8 cellular contexts compared by ENCODE assay signal in the genomic region with DNA sequence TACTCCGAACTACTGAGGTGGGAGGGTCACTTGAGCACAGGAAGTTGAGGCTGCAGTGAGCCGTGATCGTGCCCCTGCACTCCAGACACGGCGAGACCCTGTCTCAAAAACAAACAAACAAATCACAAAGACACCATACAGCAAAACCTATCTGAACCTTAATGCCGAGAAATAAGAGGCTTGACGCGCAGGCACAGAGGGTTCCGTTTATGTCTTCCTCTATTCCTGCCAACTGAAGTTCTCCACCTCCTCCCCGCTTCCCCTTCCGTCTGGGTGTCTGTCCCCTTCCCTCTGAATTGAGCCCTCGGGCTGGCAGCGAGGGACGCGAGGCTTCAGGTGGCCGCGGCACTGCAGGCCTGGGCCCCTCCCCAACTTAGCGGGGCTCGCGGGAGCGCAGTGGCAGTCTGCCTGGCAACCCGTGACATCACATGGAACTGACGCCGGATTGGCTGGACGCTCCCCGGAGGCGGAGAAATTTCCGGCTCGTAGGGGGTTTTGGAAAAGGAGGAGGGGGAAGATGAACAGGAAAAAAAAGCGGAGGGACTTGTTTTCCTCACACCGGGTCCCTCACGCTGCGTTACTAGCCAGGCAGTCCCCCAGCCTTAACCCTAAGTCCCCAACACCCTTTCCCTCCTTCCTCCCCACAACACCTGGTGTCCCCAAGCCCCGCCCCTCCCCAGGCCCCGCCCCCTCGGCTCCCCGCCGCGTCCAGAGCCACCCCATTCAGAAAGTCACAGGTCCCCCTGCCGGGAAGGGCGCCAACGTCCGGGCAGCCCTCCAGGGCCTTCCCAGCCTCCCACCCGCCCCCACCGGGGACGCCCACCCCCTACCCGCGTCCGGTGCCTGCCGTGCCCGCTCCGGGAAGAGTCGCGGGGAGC. TPM values are rescaled to one million over a fixed set of nuclear protein-coding genes. Genes with fewer than 3 reads are reported as not detected.
A peak's percentile ranks its signal among the peaks of the same experiment; 100 is the strongest.
DNase-seq lines count a peak whose midpoint lies in the region; ATAC-seq and TF ChIP-seq lines count a peak whose summit lies in the region.

No MANE protein-coding gene starts in this region.

- peak; percentile 71 for ATAC-seq in HG03196 (IDR thresholded peaks at IDR 0.05; ENCODE audit: unreplicated experiment)

- POLR2A ChIA-PET in AG04450 (lab: Yijun Ruan, JAX) = no interaction called here

- H3K9me3 ChIP-seq in AG04450 (ENCODE audit: control insufficient read depth, insufficient read depth, low read length) = no peaks in the 10 kb centered on the region; the same call in 1 of the 2 replicates

- TF ChIP-seq CTCF in AG04450 (IDR thresholded peaks at IDR 0.05; ENCODE audit: low read depth, low read length) = no peak
- TF ChIP-seq CTCF in coronary artery (IDR thresholded peaks at IDR 0.05) = no peak

- in situ Hi-C loops in GM18951 (cut with MboI; ENCODE audit: low sequenced_read_pairs, unreplicated experiment) = no loop called here

- TF ChIP-seq POLR2A in GM18951 (IDR thresholded peaks at IDR 0.05; ENCODE audit: extremely low read depth, insufficient read depth, insufficient read length) = peak; percentile 52

- peaks cover 39% of the 10 kb centered on the region for H3K27me3 ChIP-seq in AG04450 (ENCODE audit: control insufficient read depth, insufficient read depth, low read length)

- CTCF ChIA-PET in AG04450 (lab: Charles Lee) = interaction anchor here (0.6 to 1.0 kb wide), 2 partner anchors 63 to 64 kb away, joined by 3 to 5 read pairs; no protein-coding TSS in a partner anchor

- H3K4me3 ChIP-seq in AG04450 (ENCODE audit: low read depth, low read length) = peak overlapping the region; percentile 67
- peak overlapping the region; percentile 73 for H3K4me3 ChIP-seq in coronary artery

- no peak overlapping the region for H3K27ac ChIP-seq in AG04450 (ENCODE audit: low read depth, low read length)
- H3K27ac ChIP-seq in coronary artery = peak overlapping the region; percentile 10 to 64

- DNase-seq in AG04450 (ENCODE audit: low read depth, low spot score) = peak; percentile 11
- peak; percentile 48 to 88 for DNase-seq in NCI-H446 (lab: John Stamatoyannopoulos, UW)
- peak; percentile 82 to 92 for DNase-seq in activated CD4-positive, alpha-beta T cell treated with anti-CD3 and anti-CD28 coated beads for 4 hours
- DNase-seq in coronary artery (ENCODE audit: low spot score) = peak; percentile 86
- DNase-seq in left kidney (ENCODE audit: low read depth, low spot score) = peak; percentile 95
- peak; percentile 70 to 82 (median 78) for DNase-seq in stimulated activated CD4-positive, alpha-beta T cell treated with anti-CD3 and anti-CD28 coated beads, Interleukin-1b, Interleukin-23, amount 100 ng/mL, for 24 hours (ENCODE audit: low read depth in 4 of 4, low spot score in 1 of 4)

RNA-seq across cellular contexts. Expression of a gene that starts 1.1 kb away (rescaled TPM):
- polyA plus RNA-seq in AG04450 (2011; rRNA removed) = not detected in 2 replicates
- polyA minus RNA-seq in AG04450 (2011; rRNA and poly(A)+ RNA removed) = not detected in 2 replicates

RNA-seq across cellular contexts. Expression of a gene that starts 12.8 kb away (rescaled TPM):
- not detected in 2 replicates for polyA plus RNA-seq in AG04450 (2011; rRNA removed)
- polyA minus RNA-seq in AG04450 (2011; rRNA and poly(A)+ RNA removed) = not detected in 2 replicates

RNA-seq across cellular contexts. Expression of a gene that starts 44.7 kb away (rescaled TPM):
- polyA plus RNA-seq in AG04450 (2011; rRNA removed) = 45.4 and 57.2 TPM in 2 replicates
- polyA minus RNA-seq in AG04450 (2011; rRNA and poly(A)+ RNA removed) = 7.7 and 11.6 TPM in 2 replicates

RNA-seq across cellular contexts. Expression of a gene that starts 45.1 kb away (rescaled TPM):
- polyA plus RNA-seq in AG04450 (2011; rRNA removed) = 0.32 and 0.48 TPM in 2 replicates
- 0.35 TPM in 1 of 2 replicates, not detected in the other for polyA minus RNA-seq in AG04450 (2011; rRNA and poly(A)+ RNA removed)

RNA-seq across cellular contexts. Expression of a gene that starts 47.4 kb away (rescaled TPM):
- polyA plus RNA-seq in AG04450 (2011; rRNA removed) = 5.1 and 6.2 TPM in 2 replicates
- 9.1 and 14.7 TPM in 2 replicates for polyA minus RNA-seq in AG04450 (2011; rRNA and poly(A)+ RNA removed)

Comparison
In these comparisons a context has a peak if more than half of its experiments do, and no peak if none do; other contexts are left out.
1. DNase-seq: peak in every context shown above with its lines; median percentile 95 in left kidney; 87 in activated CD4-positive, alpha-beta T cell treated with anti-CD3 and anti-CD28 coated beads for 4 hours; 86 in coronary artery; 78 in stimulated activated CD4-positive, alpha-beta T cell treated with anti-CD3 and anti-CD28 coated beads, Interleukin-1b, Interleukin-23, amount 100 ng/mL, for 24 hours; 68 in NCI-H446; 11 in AG04450.